8 cellular contexts compared by ENCODE assay signal in the genomic region with DNA sequence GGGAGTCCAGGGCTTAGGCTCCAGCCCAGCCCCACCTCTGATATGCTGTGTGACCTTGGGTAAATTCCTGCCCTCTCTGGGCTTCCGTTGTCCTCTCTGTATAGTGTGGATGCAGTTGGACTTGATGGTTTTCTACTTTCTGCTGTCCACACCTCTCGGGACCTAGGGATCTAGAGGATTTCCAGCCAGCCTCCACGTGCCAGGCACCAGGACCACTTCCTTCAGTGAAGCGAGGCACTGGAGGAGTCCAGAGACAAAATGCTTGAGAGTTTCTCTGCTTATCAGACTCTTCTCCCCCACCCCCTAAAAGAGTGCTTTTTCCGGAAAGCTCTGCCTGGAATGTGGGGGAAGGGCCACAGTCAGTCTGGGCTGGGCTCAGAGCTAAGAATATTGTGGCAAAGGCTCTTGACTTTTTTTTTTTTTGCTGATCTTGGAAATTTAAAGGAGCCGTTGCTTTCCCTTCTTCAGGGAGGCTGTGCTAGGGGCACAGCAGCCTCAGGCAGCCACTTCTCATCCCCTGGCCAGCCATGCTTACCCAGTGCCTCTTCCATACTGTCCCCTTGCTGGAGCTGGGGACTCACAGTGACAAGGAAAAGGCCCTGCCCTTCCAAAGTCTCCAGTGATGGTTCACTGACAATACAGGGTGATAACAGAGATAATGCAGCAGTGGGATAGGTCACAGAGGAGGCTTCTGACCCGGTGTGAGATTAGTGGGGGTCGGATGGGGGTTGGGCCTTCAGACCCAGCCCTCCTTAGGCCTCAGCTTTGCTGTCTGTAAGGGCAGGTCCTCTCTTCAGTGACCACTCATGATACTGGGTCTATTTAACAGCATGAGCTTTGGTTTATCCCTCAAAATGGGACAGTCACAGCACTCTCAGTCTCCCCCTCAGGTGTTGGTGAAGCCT. TPM values are rescaled to one million over a fixed set of nuclear protein-coding genes. Genes with fewer than 3 reads are reported as not detected.
DNase-seq lines count a peak whose midpoint lies in the region; ATAC-seq and TF ChIP-seq lines count a peak whose summit lies in the region.

No MANE protein-coding gene starts in this region.

- no peaks in the 10 kb centered on the region for H3K9me3 Mint-ChIP-seq in activated T-helper 1 cell treated with anti-CD3 and anti-CD28 coated beads, Interleukin-12 subunit alpha, Interleukin-12 subunit beta, Interleukin-2, Interleukin-4 antibody, amounts not matched to agents 30 ng/mL and 10 ng/mL and 1 ng/mL, durations not matched to agents 14 hours and 24 hours and 36 hours

- peak overlapping the region; percentile 42 for H3K4me3 Mint-ChIP-seq in activated T-helper 1 cell treated with anti-CD3 and anti-CD28 coated beads, Interleukin-12 subunit alpha, Interleukin-12 subunit beta, Interleukin-2, Interleukin-4 antibody, amounts not matched to agents 30 ng/mL and 10 ng/mL and 1 ng/mL, durations not matched to agents 14 hours and 24 hours and 36 hours

- no peaks in the 10 kb centered on the region for H3K9me3 ChIP-seq in cardiac muscle cell (ENCODE audit: low read depth)

- peak overlapping the region; percentile 95 for H3K27ac ChIP-seq in cardiac muscle cell

- peaks cover 55% of the 10 kb centered on the region for H3K4me1 ChIP-seq in cardiac muscle cell (ENCODE audit: low read depth)

- peaks cover 15% of the 10 kb centered on the region for H3K4me1 Mint-ChIP-seq in activated T-helper 1 cell treated with anti-CD3 and anti-CD28 coated beads, Interleukin-12 subunit alpha, Interleukin-12 subunit beta, Interleukin-2, Interleukin-4 antibody, amounts not matched to agents 30 ng/mL and 10 ng/mL and 1 ng/mL, durations not matched to agents 14 hours and 24 hours and 36 hours (ENCODE audit: low read depth)

- no peaks in the 10 kb centered on the region for H3K36me3 ChIP-seq in cardiac muscle cell

- peak; percentile 36 for ATAC-seq in sciatic nerve
- ATAC-seq in HG02798 (IDR thresholded peaks at IDR 0.05; ENCODE audit: poor library complexity, unreplicated experiment): no peak
- no peak for ATAC-seq in GM18909 (IDR thresholded peaks at IDR 0.05; ENCODE audit: poor library complexity, unreplicated experiment)
- ATAC-seq in HG02642 (IDR thresholded peaks at IDR 0.05; ENCODE audit: poor library complexity, unreplicated experiment): no peak

- no peak for TF ChIP-seq CTCF in cardiac muscle cell (IDR thresholded peaks at IDR 0.05; ENCODE audit: low read depth, low read length)
- no peak for TF ChIP-seq CTCF in GM13976 (IDR thresholded peaks at IDR 0.05; ENCODE audit: borderline replicate concordance, control extremely low read depth, extremely low read depth, insufficient read depth, missing control alignments)

- intact Hi-C loops in activated T-helper 1 cell treated with anti-CD3 and anti-CD28 coated beads, Interleukin-12 subunit alpha, Interleukin-12 subunit beta, Interleukin-2, Interleukin-4 antibody, amounts not matched to agents 30 ng/mL and 10 ng/mL and 1 ng/mL, durations not matched to agents 14 hours and 24 hours and 36 hours (cut with micrococcal nuclease): no loop called here
- intact Hi-C loops in sciatic nerve (cut with DNase I): no loop called here

- DNase-seq in DMS79 (lab: John Stamatoyannopoulos, UW) (peak; percentile 32), cardiac muscle cell (ENCODE audit: low read depth in 1 of 2, low spot score in 1 of 2) (peak; percentile 77 to 97), sciatic nerve (ENCODE audit: low spot score) (no peak), GM13976 (ENCODE audit: low spot score) (no peak)
- DNase-seq in activated T-helper 1 cell treated with anti-CD3 and anti-CD28 coated beads, Interleukin-12 subunit alpha, Interleukin-12 subunit beta, Interleukin-2, Interleukin-4 antibody, amounts not matched to agents 30 ng/mL and 10 ng/mL and 1 ng/mL, durations not matched to agents 14 hours and 24 hours and 36 hours (ENCODE audit: low spot score): no peak

- no peaks in the 10 kb centered on the region for H3K27me3 ChIP-seq in cardiac muscle cell

- H3K27me3 Mint-ChIP-seq in activated T-helper 1 cell treated with anti-CD3 and anti-CD28 coated beads, Interleukin-12 subunit alpha, Interleukin-12 subunit beta, Interleukin-2, Interleukin-4 antibody, amounts not matched to agents 30 ng/mL and 10 ng/mL and 1 ng/mL, durations not matched to agents 14 hours and 24 hours and 36 hours (ENCODE audit: insufficient read depth): peaks cover 9% of the 10 kb centered on the region

- no peak overlapping the region for H3K4me3 ChIP-seq in cardiac muscle cell

- in situ Hi-C loops in GM13976 (cut with MboI; ENCODE audit: low sequenced_read_pairs, unreplicated experiment): no loop called here

- no peak overlapping the region for H3K27ac Mint-ChIP-seq in activated T-helper 1 cell treated with anti-CD3 and anti-CD28 coated beads, Interleukin-12 subunit alpha, Interleukin-12 subunit beta, Interleukin-2, Interleukin-4 antibody, amounts not matched to agents 30 ng/mL and 10 ng/mL and 1 ng/mL, durations not matched to agents 14 hours and 24 hours and 36 hours

- no peaks in the 10 kb centered on the region for H3K36me3 Mint-ChIP-seq in activated T-helper 1 cell treated with anti-CD3 and anti-CD28 coated beads, Interleukin-12 subunit alpha, Interleukin-12 subunit beta, Interleukin-2, Interleukin-4 antibody, amounts not matched to agents 30 ng/mL and 10 ng/mL and 1 ng/mL, durations not matched to agents 14 hours and 24 hours and 36 hours (ENCODE audit: low read depth)

RNA-seq across cellular contexts. Expression of a gene that starts 2.9 kb away (rescaled TPM):
- 24.1 and 25.3 TPM in 2 replicates for total RNA-seq in activated T-helper 1 cell treated with anti-CD3 and anti-CD28 coated beads, Interleukin-12 subunit alpha, Interleukin-12 subunit beta, Interleukin-2, Interleukin-4 antibody, amounts not matched to agents 30 ng/mL and 10 ng/mL and 1 ng/mL, durations not matched to agents 14 hours and 24 hours and 36 hours
- 955 and 1,181 TPM in 2 replicates for total RNA-seq in cardiac muscle cell
- 441 and 444 TPM in 2 replicates for polyA plus RNA-seq in cardiac muscle cell
- total RNA-seq in sciatic nerve: 121 TPM

RNA-seq across cellular contexts. Expression of a gene that starts 33.5 kb away (rescaled TPM):
- total RNA-seq in activated T-helper 1 cell treated with anti-CD3 and anti-CD28 coated beads, Interleukin-12 subunit alpha, Interleukin-12 subunit beta, Interleukin-2, Interleukin-4 antibody, amounts not matched to agents 30 ng/mL and 10 ng/mL and 1 ng/mL, durations not matched to agents 14 hours and 24 hours and 36 hours: 9.7 and 13.5 TPM in 2 replicates
- total RNA-seq in cardiac muscle cell (5.8 and 19.4 TPM in 2 replicates), sciatic nerve (78.5 TPM)
- 6.6 and 16.6 TPM in 2 replicates for polyA plus RNA-seq in cardiac muscle cell

Comparison
In these comparisons a context has a peak if more than half of its experiments do, and no peak if none do; other contexts are left out.
1. DNase-seq: peak in DMS79 (single experiment) and cardiac muscle cell (2 of 2); none in activated T-helper 1 cell treated with anti-CD3 and anti-CD28 coated beads, Interleukin-12 subunit alpha, Interleukin-12 subunit beta, Interleukin-2, Interleukin-4 antibody, amounts not matched to agents 30 ng/mL and 10 ng/mL and 1 ng/mL, durations not matched to agents 14 hours and 24 hours and 36 hours (single experiment), sciatic nerve (single experiment) and GM13976 (single experiment).